ENCODE assay signal across 24 cellular contexts in the genomic region with DNA sequence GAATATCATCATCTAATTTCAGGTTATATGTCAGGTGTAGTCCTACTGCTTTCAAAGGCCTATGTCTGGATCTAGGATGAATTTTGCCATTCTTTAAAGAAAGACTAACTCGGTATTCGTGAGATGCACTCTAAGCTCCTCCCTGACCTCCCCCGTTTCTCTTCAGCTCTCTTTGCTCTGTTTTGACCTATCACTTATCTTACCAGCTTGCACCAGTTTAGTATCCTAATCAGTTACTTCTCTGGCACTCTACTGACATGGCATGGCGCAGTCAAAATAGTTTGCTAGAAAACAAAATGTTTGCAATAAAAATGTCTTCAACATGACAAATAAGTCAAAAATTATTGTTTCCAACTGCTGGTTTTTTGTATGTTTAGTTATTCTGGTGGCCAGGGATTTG.
"Had no signal": no experiment of that assay in that cellular context is flagged by ENCODE, and none has a peak within 500 bp of the region (broad histone marks: within the 10 kb centered on the region; RNA-seq: fewer than 3 reads in every experiment).

No MANE protein-coding gene starts in this region.

- H3K9me3 Mint-ChIP-seq: IgD-negative memory B cell had no signal

- DNase-seq: Kasumi-1, MM.1S, NCI-H1092 treated with DMSO at 0.1 percent for 48 hours, NCI-H1436, NCI-H187, NCI-H2029, NCI-H2081 treated with DMSO at 0.1 percent for 48 hours, NCI-H2171, NCI-H226, NCI-H446, NCI-H510A, NCI-H524 treated with DMSO at 0.1 percent for 48 hours, NCI-H69, NCI-H774, PC-3, SIG-M5 had no signal

- H3K9me3 ChIP-seq: SJSA1 had no signal

- H3K4me1 ChIP-seq: SJSA1 had no signal

- ATAC-seq: K562, Panc1, PC-3 had no signal

- H3K27ac Mint-ChIP-seq: IgD-negative memory B cell had no signal

- H3K27me3 Mint-ChIP-seq: IgD-negative memory B cell had no signal

- H3K4me3 ChIP-seq: K562, SJSA1, SK-N-MC had no signal

- H3K27me3 ChIP-seq: SJSA1 had no signal

- H3K27ac ChIP-seq: HL-60, KMS-11, RWPE1, SJSA1, SK-N-MC had no signal
